15 cellular contexts compared by ENCODE assay signal in genomic region chr1:64981602-64981981, GRCh38. TPM values are rescaled to one million over a fixed set of nuclear protein-coding genes. Genes with fewer than 3 reads are reported as not detected.
A peak's percentile ranks its signal among the peaks of the same experiment; 100 is the strongest.
DNase-seq lines count a peak whose midpoint lies in the region; ATAC-seq, FAIRE-seq and TF ChIP-seq lines count a peak whose summit lies in the region.
"Had no signal": no experiment of that assay in that cellular context is flagged by ENCODE, and none has a peak within 500 bp of the region (broad histone marks: within the 10 kb centered on the region; RNA-seq: fewer than 3 reads in every experiment).

No MANE protein-coding gene starts in this region.

- in situ Hi-C loops in HepG2 (cut with HindIII; ENCODE audit: extremely low pct_ligation_motif_present, low pct_unique_long_range_greater_than_20kb) = no loop called here

- no peak for TF ChIP-seq RAD21 in HepG2 (CRISPR knock-in tag; IDR thresholded peaks at IDR 0.05)

- H3K79me2 ChIP-seq in HepG2 (ENCODE audit: insufficient read depth, low read length) = no peaks in the 10 kb centered on the region

- H3K4me1 Mint-ChIP-seq in Caco-2 (ENCODE audit: low read depth, unreplicated experiment) = peaks cover 32% of the 10 kb centered on the region

- no peak for FAIRE-seq in HepG2 (lab: Jason Lieb, UNC)

- H2AFZ ChIP-seq in HepG2 (ENCODE audit: low read length) = no peak overlapping the region

- no peak overlapping the region for H3K4me3 ChIP-seq in Caco-2 (ENCODE audit: low read depth, low read length)
- no peak overlapping the region for H3K4me3 ChIP-seq in body of pancreas
- peak overlapping the region in 2 of 3 experiments; percentile 21 to 42; a peak in 3 of 6 replicates for H3K4me3 ChIP-seq in HepG2 (replicated peaks in 1 of 3; ENCODE audit: insufficient read depth in 1 of 3, low read depth in 2 of 3, low read length in 3 of 3)

- H3K27me3 Mint-ChIP-seq in Caco-2 (ENCODE audit: insufficient read depth, unreplicated experiment) = no peaks in the 10 kb centered on the region

- H3K36me3 Mint-ChIP-seq in Caco-2 (ENCODE audit: insufficient read depth, unreplicated experiment) = no peaks in the 10 kb centered on the region
- H3K36me3 Mint-ChIP-seq: CD14-positive monocyte had no signal

- no peaks in the 10 kb centered on the region for H3K9me3 Mint-ChIP-seq in Caco-2 (ENCODE audit: unreplicated experiment)

- H3K36me3 ChIP-seq in Caco-2 (ENCODE audit: control insufficient read depth, insufficient read depth, low read length) (no peaks in the 10 kb centered on the region), body of pancreas (replicated peaks in 1 of 2; ENCODE audit: insufficient read depth in 1 of 2, low read depth in 2 of 2) (no peaks in the 10 kb centered on the region), HepG2 (replicated peaks in 1 of 2; ENCODE audit: control insufficient read depth in 1 of 2, insufficient read depth in 2 of 2, low read length in 2 of 2) (no peaks in the 10 kb centered on the region)

- no peaks in the 10 kb centered on the region for H4K20me1 ChIP-seq in HepG2 (ENCODE audit: insufficient read depth, low read length)

- CTCF ChIA-PET in Caco-2 (lab: Charles Lee) (no interaction called here), HepG2 (lab: Yijun Ruan, JAX; ENCODE audit: low intra/inter-chr PET ratio, low total read pairs) (no interaction called here), RWPE1 (lab: Yijun Ruan, JAX) (no interaction called here)

- peak overlapping the region; percentile 85 for H3K27ac Mint-ChIP-seq in Caco-2 (ENCODE audit: unreplicated experiment)
- H3K27ac Mint-ChIP-seq: CD14-positive monocyte had no signal

- TF ChIP-seq POLR2A in body of pancreas (IDR thresholded peaks at IDR 0.05) = no peak
- no peak for TF ChIP-seq POLR2A in HepG2 (IDR thresholded peaks at IDR 0.05; ENCODE audit: insufficient read depth in 1 of 2, low read depth in 2 of 2, low read length in 2 of 2)

- H3K27me3 ChIP-seq in Caco-2 (replicated peaks; ENCODE audit: control insufficient read depth, insufficient read depth, low read length) = no peaks in the 10 kb centered on the region
- no peaks in the 10 kb centered on the region for H3K27me3 ChIP-seq in body of pancreas
- H3K27me3 ChIP-seq in HepG2 (ENCODE audit: control insufficient read depth in 1 of 2, insufficient read depth in 2 of 2, low read length in 2 of 2) = no peaks in the 10 kb centered on the region

- H3K4me1 ChIP-seq in Caco-2 = peaks cover 30% of the 10 kb centered on the region
- peaks cover 17% of the 10 kb centered on the region for H3K4me1 ChIP-seq in body of pancreas
- H3K4me1 ChIP-seq in HepG2 (ENCODE audit: insufficient read depth, low read length) = peaks cover 44% of the 10 kb centered on the region

- TF ChIP-seq EP300 in HepG2 (IDR thresholded peaks at IDR 0.05; ENCODE audit: low read depth in 2 of 2, low read length in 2 of 2) (no peak), HepG2 (CRISPR knock-in tag; IDR thresholded peaks at IDR 0.05; ENCODE audit: borderline replicate concordance) (no peak)

- H3K4me2 ChIP-seq in HepG2 (ENCODE audit: low read depth, low read length) = peak overlapping the region; percentile 79

- DNase-seq in Caco-2 (no peak), NCI-H526 (lab: John Stamatoyannopoulos, UW) (peak; percentile 46 to 74), body of pancreas (no peak), HepG2 (ENCODE audit: low spot score) (no peak), RWPE1 (ENCODE audit: low spot score) (no peak), middle frontal gyrus (ENCODE audit: extremely low spot score, low spot score) (no peak), AG20443 (ENCODE audit: low spot score) (no peak)
- DNase-seq: AML-193, NCI-H1048, NCI-H146, NCI-H2107, NCI-H345, RPMI8226 had no signal

- H3K27ac ChIP-seq in body of pancreas (peak overlapping the region; percentile 34 to 67 (median 61)), HepG2 (ENCODE audit: extremely low read length, insufficient read depth, low read length) (no peak overlapping the region), RWPE1 (no peak overlapping the region)

- no peak for TF ChIP-seq CTCF in Caco-2 (IDR thresholded peaks at IDR 0.05; ENCODE audit: insufficient read depth in 1 of 2, low read depth in 1 of 2, low read length in 1 of 2, severe bottlenecking in 1 of 2, unreplicated experiment in 1 of 2)
- TF ChIP-seq CTCF in body of pancreas (IDR thresholded peaks at IDR 0.05) = no peak
- no peak for TF ChIP-seq CTCF in HepG2 (CRISPR knock-in tag; IDR thresholded peaks at IDR 0.05)
- TF ChIP-seq CTCF in RWPE1 (conservative IDR thresholded peaks at IDR 0.05; ENCODE audit: low read depth) = no peak

- ATAC-seq in body of pancreas (peak; percentile 82), HepG2 (no peak), GM18870 (IDR thresholded peaks at IDR 0.05; ENCODE audit: unreplicated experiment) (no peak)

- H3K4me3 Mint-ChIP-seq in Caco-2 (ENCODE audit: unreplicated experiment) = peak overlapping the region; percentile 29
- H3K4me3 Mint-ChIP-seq: CD14-positive monocyte had no signal

- peak overlapping the region; percentile 55; the same call in 1 of the 2 replicates for H3K9ac ChIP-seq in HepG2 (ENCODE audit: insufficient read depth, low read depth, low read length)

- intact Hi-C loops in Caco-2 (cut with micrococcal nuclease; ENCODE audit: unreplicated experiment) (loop anchor here (5.0 kb wide), 1 partner anchor 61 kb away; no protein-coding TSS in a partner anchor), body of pancreas (cut with DNase I) (no loop called here), HepG2 (cut with micrococcal nuclease; ENCODE audit: unreplicated experiment) (loop anchor here (2.0 kb wide), 1 partner anchor 15 kb away; the partner anchor contains the start of gene JAK1)

- POLR2A ChIA-PET in Caco-2 (lab: Charles Lee) (interaction anchor here (1.2 kb wide), 1 partner anchor 15 kb away, joined by 9 read pairs; the partner anchor contains the start of gene JAK1), HepG2 (lab: Yijun Ruan, JAX) (interaction anchor here (1.0 to 1.6 kb wide), 3 partner anchors 15 to 71 kb away, joined by 3 to 9 read pairs (median 4); partner anchors contain the start of gene JAK1), RWPE1 (lab: Yijun Ruan, JAX; ENCODE audit: low non-redundant PET) (no interaction called here)

- no TSS peak for BruUV-seq in Caco-2 (replicated peaks; lab: Mats Ljungman, UMichigan)
- BruUV-seq in HepG2 (replicated peaks; lab: Mats Ljungman, UMichigan) = no TSS peak

- H3K9me3 ChIP-seq in Caco-2 = no peaks in the 10 kb centered on the region
- H3K9me3 ChIP-seq in body of pancreas = no peaks in the 10 kb centered on the region
- H3K9me3 ChIP-seq in HepG2 (ENCODE audit: low read length) = no peaks in the 10 kb centered on the region

TF ChIP-seq in HepG2, 621 proteins besides CTCF, POLR2A, EP300 and RAD21:
- TF ChIP-seq NFE2L2 (IDR thresholded peaks at IDR 0.05; ENCODE audit: low read length) (0 out of 2 replicates have a peak, but pooled peaks have one; percentile 3), ZNF18 (CRISPR knock-in tag; IDR thresholded peaks at IDR 0.05; ENCODE audit: insufficient replicate concordance) (no peak), FOXA1 (IDR thresholded peaks at IDR 0.05) (no peak), FOXA1 (CRISPR knock-in tag; IDR thresholded peaks at IDR 0.05) (0 out of 2 replicates have a peak, but pooled peaks have one; percentile 36)

RNA-seq across cellular contexts. Expression of gene JAK1, which starts 15.2 kb away (rescaled TPM):
- total RNA-seq in Caco-2 (2022) (35.5 and 35.7 TPM in 2 replicates), body of pancreas (100 to 1,000 TPM; 106 to 136 TPM), HepG2 (2016; rRNA removed; fragmentation: Illumina TruSeq; extraction: Trizol) (42.4 and 56.1 TPM in 2 replicates)
- 2.9 and 4.1 TPM in 2 replicates for total RNA-seq in HepG2 (2016; cell fraction: cytosol; rRNA removed; fragmentation: Illumina TruSeq; extraction: Trizol; ENCODE audit: low read depth)
- total RNA-seq in HepG2 (2016; cell fraction: insoluble cytoplasmic fraction; rRNA removed; fragmentation: Illumina TruSeq; extraction: Trizol) = 41.5 and 53.4 TPM in 2 replicates
- total RNA-seq in HepG2 (2016; cell fraction: membrane; rRNA removed; fragmentation: Illumina TruSeq; extraction: Trizol) = 15.3 and 15.6 TPM in 2 replicates
- 33.8 and 39.0 TPM in 2 replicates for total RNA-seq in HepG2 (2016; cell fraction: nucleus; rRNA removed; fragmentation: Illumina TruSeq; extraction: Trizol)
- 23.9 and 24.5 TPM in 2 replicates for polyA plus RNA-seq in HepG2 (2011; rRNA removed)
- polyA plus RNA-seq in HepG2 (2011; cell fraction: cytosol; rRNA removed) = 18.5 and 23.4 TPM in 2 replicates
- polyA plus RNA-seq in HepG2 (2011; cell fraction: nucleus; rRNA removed) = 36.4 and 45.4 TPM in 2 replicates
- 29.6 and 32.4 TPM in 2 replicates for polyA plus RNA-seq in HepG2 (2012)
- 1.1 and 1.5 TPM in 2 replicates for polyA plus RNA-seq in HepG2 (2016; cell fraction: cytosol; fragmentation: Illumina TruSeq; extraction: Trizol; ENCODE audit: low read depth)
- 43.4 and 45.7 TPM in 2 replicates for polyA plus RNA-seq in HepG2 (2016; cell fraction: insoluble cytoplasmic fraction; fragmentation: Illumina TruSeq; extraction: Trizol; ENCODE audit: low read depth)
- polyA plus RNA-seq in HepG2 (2016; cell fraction: membrane; fragmentation: Illumina TruSeq; extraction: Trizol; ENCODE audit: low read depth) = 6.5 and 6.8 TPM in 2 replicates
- 26.3 and 30.9 TPM in 2 replicates for polyA plus RNA-seq in HepG2 (2016; cell fraction: nucleus; fragmentation: Illumina TruSeq; extraction: Trizol; ENCODE audit: insufficient read depth, low read depth)
- 45.7 and 51.7 TPM in 2 replicates for polyA minus RNA-seq in HepG2 (2011; rRNA and poly(A)+ RNA removed; ENCODE audit: low replicate concordance)
- polyA minus RNA-seq in HepG2 (2011; cell fraction: cytosol; rRNA and poly(A)+ RNA removed) = 37.3 and 37.5 TPM in 2 replicates
- 70.8 and 76.0 TPM in 2 replicates for polyA minus RNA-seq in HepG2 (2011; cell fraction: nucleus; rRNA and poly(A)+ RNA removed)

Comparison
In these comparisons a context has a peak if more than half of its experiments do, and no peak if none do; other contexts are left out.
1. DNase-seq: peak in NCI-H526 (2 of 2); none in Caco-2 (0 of 2), body of pancreas (0 of 4), HepG2 (single experiment), RWPE1 (single experiment), middle frontal gyrus (single experiment) and AG20443 (single experiment).
2. H3K4me3 ChIP-seq: peak in HepG2 (2 of 3); none in Caco-2 (single experiment) and body of pancreas (0 of 2).
3. H3K27ac ChIP-seq: peak in body of pancreas (4 of 4); none in HepG2 (single experiment) and RWPE1 (single experiment).